11 cellular contexts compared by ENCODE assay signal in the genomic region with DNA sequence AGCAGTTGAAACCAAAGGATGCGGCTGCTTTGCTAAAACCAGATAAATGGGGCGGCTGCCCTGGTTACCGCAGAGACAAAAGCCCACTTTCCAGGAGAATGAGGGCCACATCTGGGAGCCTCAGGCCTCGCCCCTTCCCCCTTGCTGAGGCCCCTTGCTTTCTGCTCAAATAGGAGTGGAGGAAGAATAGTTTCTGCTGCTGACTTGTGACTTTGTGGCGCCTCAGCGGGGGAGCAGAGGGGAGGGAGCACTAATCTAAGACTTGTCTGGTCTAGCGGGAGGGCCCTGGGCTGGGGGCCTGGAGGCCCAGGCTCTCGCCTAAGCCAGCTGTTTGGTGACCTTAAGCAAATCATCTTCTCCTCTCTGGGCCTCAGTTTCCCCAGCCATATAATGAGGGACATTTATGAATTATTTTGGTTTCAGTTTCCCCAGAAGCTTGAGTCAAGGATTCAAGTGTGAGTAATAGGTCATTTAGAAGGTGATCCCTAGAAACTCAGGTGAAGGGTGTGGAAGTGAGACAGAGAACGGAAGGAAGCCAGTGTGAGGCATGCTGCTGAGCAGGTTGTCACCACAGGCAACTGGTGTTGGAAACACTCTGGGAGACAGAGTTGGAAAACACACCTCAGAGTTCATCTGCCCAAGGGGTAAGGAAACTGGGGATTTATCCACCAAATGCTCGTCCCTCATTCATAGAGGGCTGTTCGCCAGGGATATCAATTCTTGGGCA. TPM values are rescaled to one million over a fixed set of nuclear protein-coding genes. Genes with fewer than 3 reads are reported as not detected.
DNase-seq lines count a peak whose midpoint lies in the region; ATAC-seq and TF ChIP-seq lines count a peak whose summit lies in the region.
"Had no signal": no experiment of that assay in that cellular context is flagged by ENCODE, and none has a peak within 500 bp of the region (broad histone marks: within the 10 kb centered on the region; RNA-seq: fewer than 3 reads in every experiment).

No MANE protein-coding gene starts in this region.

- peak; percentile 57 for ATAC-seq in WTC11

- H3K4me1 Mint-ChIP-seq in activated naive CD4-positive, alpha-beta T cell treated with anti-CD3 and anti-CD28 coated beads for 36 hours (ENCODE audit: low read depth), result peaks cover 55% of the 10 kb centered on the region
- H3K4me1 Mint-ChIP-seq in WTC11, result peaks cover 33% of the 10 kb centered on the region
- peaks cover 30% of the 10 kb centered on the region for H3K4me1 Mint-ChIP-seq in stimulated activated naive CD8-positive, alpha-beta T cell treated with anti-CD3 and anti-CD28 coated beads, Interleukin-15, Interleukin-2, amounts not matched to agents 100 ng/mL and 50 ng/mL, for 24 hours (ENCODE audit: low read depth)

- H3K9me3 Mint-ChIP-seq in activated naive CD4-positive, alpha-beta T cell treated with anti-CD3 and anti-CD28 coated beads for 36 hours, result no peaks in the 10 kb centered on the region
- H3K9me3 Mint-ChIP-seq in WTC11, result no peaks in the 10 kb centered on the region
- H3K9me3 Mint-ChIP-seq in stimulated activated naive CD8-positive, alpha-beta T cell treated with anti-CD3 and anti-CD28 coated beads, Interleukin-15, Interleukin-2, amounts not matched to agents 100 ng/mL and 50 ng/mL, for 24 hours, result no peaks in the 10 kb centered on the region

- no peaks in the 10 kb centered on the region for H3K36me3 Mint-ChIP-seq in activated naive CD4-positive, alpha-beta T cell treated with anti-CD3 and anti-CD28 coated beads for 36 hours (ENCODE audit: low read depth)
- H3K36me3 Mint-ChIP-seq in WTC11, result no peaks in the 10 kb centered on the region
- no peaks in the 10 kb centered on the region for H3K36me3 Mint-ChIP-seq in stimulated activated naive CD8-positive, alpha-beta T cell treated with anti-CD3 and anti-CD28 coated beads, Interleukin-15, Interleukin-2, amounts not matched to agents 100 ng/mL and 50 ng/mL, for 24 hours (ENCODE audit: low read depth)

- POLR2A ChIA-PET in WTC11 (lab: Charles Lee), result no interaction called here

- no peak for TF ChIP-seq CTCF in WTC11 (IDR thresholded peaks at IDR 0.05)

- DNase-seq in activated naive CD4-positive, alpha-beta T cell treated with anti-CD3 and anti-CD28 coated beads for 36 hours, result peak; percentile 31
- no peak for DNase-seq in activated naive CD4-positive, alpha-beta T cell treated with Interleukin-2 at 50 U/mL for 16 hours
- DNase-seq in WTC11 (ENCODE audit: low spot score) (peak; percentile 63), iPS-NIHi11 (ENCODE audit: low spot score) (peak; percentile 67), NCI-H2196 (lab: John Stamatoyannopoulos, UW; ENCODE audit: unreplicated experiment) (no peak), NCI-H524 treated with DMSO at 0.1 percent for 48 hours (lab: John Stamatoyannopoulos, UW) (no peak), COLO829 (ENCODE audit: low spot score) (no peak)
- DNase-seq: BE2C, SJCRH30, spleen had no signal

- CTCF ChIA-PET in activated naive CD4-positive, alpha-beta T cell treated with anti-CD3 and anti-CD28 coated beads for 36 hours (lab: Charles Lee), result interaction anchor here (0.9 kb wide), 1 partner anchor 9 kb away, joined by 3 read pairs; no protein-coding TSS in a partner anchor
- CTCF ChIA-PET in WTC11 (lab: Charles Lee), result interaction anchor here (0.8 kb wide), 1 partner anchor 93 kb away, joined by 4 read pairs; no protein-coding TSS in a partner anchor

- peaks cover 2% of the 10 kb centered on the region for H3K27me3 Mint-ChIP-seq in activated naive CD4-positive, alpha-beta T cell treated with anti-CD3 and anti-CD28 coated beads for 36 hours (ENCODE audit: low read depth)
- peaks cover 9% of the 10 kb centered on the region for H3K27me3 Mint-ChIP-seq in WTC11 (ENCODE audit: low read depth)
- H3K27me3 Mint-ChIP-seq in stimulated activated naive CD8-positive, alpha-beta T cell treated with anti-CD3 and anti-CD28 coated beads, Interleukin-15, Interleukin-2, amounts not matched to agents 100 ng/mL and 50 ng/mL, for 24 hours, result no peaks in the 10 kb centered on the region

- no peak overlapping the region for H3K4me3 Mint-ChIP-seq in activated naive CD4-positive, alpha-beta T cell treated with anti-CD3 and anti-CD28 coated beads for 36 hours
- H3K4me3 Mint-ChIP-seq in WTC11, result no peak overlapping the region
- H3K4me3 Mint-ChIP-seq in stimulated activated naive CD8-positive, alpha-beta T cell treated with anti-CD3 and anti-CD28 coated beads, Interleukin-15, Interleukin-2, amounts not matched to agents 100 ng/mL and 50 ng/mL, for 24 hours, result peak overlapping the region; percentile 36

- intact Hi-C loops in activated naive CD4-positive, alpha-beta T cell treated with anti-CD3 and anti-CD28 coated beads for 36 hours (cut with micrococcal nuclease), result no loop called here

- H3K27ac Mint-ChIP-seq in activated naive CD4-positive, alpha-beta T cell treated with anti-CD3 and anti-CD28 coated beads for 36 hours, result no peak overlapping the region
- no peak overlapping the region for H3K27ac Mint-ChIP-seq in WTC11
- H3K27ac Mint-ChIP-seq in stimulated activated naive CD8-positive, alpha-beta T cell treated with anti-CD3 and anti-CD28 coated beads, Interleukin-15, Interleukin-2, amounts not matched to agents 100 ng/mL and 50 ng/mL, for 24 hours, result peak overlapping the region; percentile 9

TF ChIP-seq in WTC11, 78 proteins besides CTCF, POLR2A, EP300 and RAD21:
- TF ChIP-seq ZNF423 (CRISPR knock-in tag; IDR thresholded peaks at IDR 0.05) (0 out of 2 replicates have a peak, but pooled peaks have one; percentile 5), ZNF121 (CRISPR knock-in tag; IDR thresholded peaks at IDR 0.05) (no peak)
- TF ChIP-seq, protein P1, sequence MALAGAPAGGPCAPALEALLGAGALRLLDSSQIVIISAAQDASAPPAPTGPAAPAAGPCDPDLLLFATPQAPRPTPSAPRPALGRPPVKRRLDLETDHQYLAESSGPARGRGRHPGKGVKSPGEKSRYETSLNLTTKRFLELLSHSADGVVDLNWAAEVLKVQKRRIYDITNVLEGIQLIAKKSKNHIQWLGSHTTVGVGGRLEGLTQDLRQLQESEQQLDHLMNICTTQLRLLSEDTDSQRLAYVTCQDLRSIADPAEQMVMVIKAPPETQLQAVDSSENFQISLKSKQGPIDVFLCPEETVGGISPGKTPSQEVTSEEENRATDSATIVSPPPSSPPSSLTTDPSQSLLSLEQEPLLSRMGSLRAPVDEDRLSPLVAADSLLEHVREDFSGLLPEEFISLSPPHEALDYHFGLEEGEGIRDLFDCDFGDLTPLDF (CRISPR knock-in tag; IDR thresholded peaks at IDR 0.05), result no peak

RNA-seq across cellular contexts. Expression of a gene that starts 25.9 kb away (rescaled TPM):
- 10 to 100 TPM; 35.1 to 39.2 TPM for total RNA-seq in activated naive CD4-positive, alpha-beta T cell treated with anti-CD3 and anti-CD28 coated beads for 36 hours
- total RNA-seq in WTC11 (2021), result 20.2 to 34.6 TPM (median 25.0 TPM) in 3 replicates

Comparison
In these comparisons a context has a peak if more than half of its experiments do, and no peak if none do; other contexts are left out.
1. DNase-seq: peak in activated naive CD4-positive, alpha-beta T cell treated with anti-CD3 and anti-CD28 coated beads for 36 hours (single experiment), WTC11 (single experiment) and iPS-NIHi11 (single experiment); none in activated naive CD4-positive, alpha-beta T cell treated with Interleukin-2 at 50 U/mL for 16 hours (single experiment), NCI-H2196 (single experiment), NCI-H524 treated with DMSO at 0.1 percent for 48 hours (single experiment) and COLO829 (single experiment).